8 cellular contexts compared by ENCODE assay signal in the genomic region with DNA sequence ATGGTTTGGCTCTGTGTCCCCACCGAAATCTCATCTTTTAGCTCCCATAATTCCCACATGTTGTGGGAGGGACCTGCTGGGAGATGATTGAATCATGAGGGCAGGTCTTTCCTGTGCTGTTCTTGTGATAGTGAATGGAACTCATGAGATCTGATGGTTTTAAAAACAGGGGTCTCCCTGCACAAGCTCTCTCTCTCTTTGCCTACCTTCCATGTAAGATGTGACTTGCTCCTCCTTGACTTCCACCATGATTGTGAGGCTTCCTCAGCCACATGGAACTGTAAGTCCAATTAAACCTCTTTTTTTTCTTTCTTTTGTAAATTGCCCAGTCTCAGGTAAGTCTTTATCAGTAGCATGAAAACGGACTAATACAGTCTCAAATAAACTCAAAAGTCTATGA. TPM values are rescaled to one million over a fixed set of nuclear protein-coding genes. Genes with fewer than 3 reads are reported as not detected.
"Had no signal": no experiment of that assay in that cellular context is flagged by ENCODE, and none has a peak within 500 bp of the region (broad histone marks: within the 10 kb centered on the region; RNA-seq: fewer than 3 reads in every experiment).

No MANE protein-coding gene starts in this region.

RNA-seq across cellular contexts. Expression of a gene that starts 56.0 kb away (rescaled TPM):
- total RNA-seq: activated B cell treated with CpG ODN at 0.5 μM for 24 hours; activated CD4-positive, alpha-beta memory T cell treated with anti-CD3 and anti-CD28 coated beads for 36 hours; activated CD8-positive, alpha-beta T cell treated with anti-CD3 and anti-CD28 coated beads for 36 hours; activated naive CD4-positive, alpha-beta T cell treated with anti-CD3 and anti-CD28 coated beads for 36 hours; activated naive CD4-positive, alpha-beta T cell treated with anti-CD3 and anti-CD28 coated beads, Interleukin-2, amount 50 U/mL, for 72 hours; activated T-cell treated with anti-CD3 and anti-CD28 coated beads, Interleukin-2, amount 50 U/mL, for 72 hours; activated T-helper 1 cell treated with anti-CD3 and anti-CD28 coated beads, Interleukin-12 subunit alpha, Interleukin-12 subunit beta, Interleukin-2, Interleukin-4 antibody, amounts not matched to agents 30 ng/mL and 10 ng/mL and 1 ng/mL, durations not matched to agents 14 hours and 24 hours and 36 hours; activated T-helper 17 cell treated with anti-CD3 and anti-CD28 coated beads, Interleukin-2, amount 50 U/mL, for 72 hours had no signal
